1 cellular context compared by ENCODE assay signal in the genomic region with DNA sequence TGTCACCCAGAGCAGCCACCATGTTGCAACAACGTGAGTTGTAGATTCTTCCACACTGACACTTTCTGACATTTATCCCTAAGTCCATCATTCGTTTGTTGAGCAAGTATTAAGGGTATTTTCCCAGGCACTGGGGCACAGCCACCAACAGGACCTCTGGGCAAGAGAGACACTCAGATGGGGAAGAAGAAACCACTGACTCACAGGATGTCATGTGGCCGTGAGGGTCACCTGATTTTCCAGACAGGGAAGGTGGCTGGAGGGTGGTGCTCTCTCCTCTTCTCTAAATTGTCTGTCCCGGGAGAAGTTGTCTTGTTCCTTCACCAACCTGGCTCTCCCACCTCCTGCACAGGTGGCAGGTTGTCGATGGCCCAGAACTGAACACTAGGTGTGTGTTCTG.
A peak's percentile ranks its signal among the peaks of the same experiment; 100 is the strongest.
TF ChIP-seq lines count a peak whose summit lies in the region.

No MANE protein-coding gene starts in this region.

TF ChIP-seq in K562, 482 proteins besides CTCF, POLR2A, EP300 and RAD21:
- TF ChIP-seq, protein P1, sequence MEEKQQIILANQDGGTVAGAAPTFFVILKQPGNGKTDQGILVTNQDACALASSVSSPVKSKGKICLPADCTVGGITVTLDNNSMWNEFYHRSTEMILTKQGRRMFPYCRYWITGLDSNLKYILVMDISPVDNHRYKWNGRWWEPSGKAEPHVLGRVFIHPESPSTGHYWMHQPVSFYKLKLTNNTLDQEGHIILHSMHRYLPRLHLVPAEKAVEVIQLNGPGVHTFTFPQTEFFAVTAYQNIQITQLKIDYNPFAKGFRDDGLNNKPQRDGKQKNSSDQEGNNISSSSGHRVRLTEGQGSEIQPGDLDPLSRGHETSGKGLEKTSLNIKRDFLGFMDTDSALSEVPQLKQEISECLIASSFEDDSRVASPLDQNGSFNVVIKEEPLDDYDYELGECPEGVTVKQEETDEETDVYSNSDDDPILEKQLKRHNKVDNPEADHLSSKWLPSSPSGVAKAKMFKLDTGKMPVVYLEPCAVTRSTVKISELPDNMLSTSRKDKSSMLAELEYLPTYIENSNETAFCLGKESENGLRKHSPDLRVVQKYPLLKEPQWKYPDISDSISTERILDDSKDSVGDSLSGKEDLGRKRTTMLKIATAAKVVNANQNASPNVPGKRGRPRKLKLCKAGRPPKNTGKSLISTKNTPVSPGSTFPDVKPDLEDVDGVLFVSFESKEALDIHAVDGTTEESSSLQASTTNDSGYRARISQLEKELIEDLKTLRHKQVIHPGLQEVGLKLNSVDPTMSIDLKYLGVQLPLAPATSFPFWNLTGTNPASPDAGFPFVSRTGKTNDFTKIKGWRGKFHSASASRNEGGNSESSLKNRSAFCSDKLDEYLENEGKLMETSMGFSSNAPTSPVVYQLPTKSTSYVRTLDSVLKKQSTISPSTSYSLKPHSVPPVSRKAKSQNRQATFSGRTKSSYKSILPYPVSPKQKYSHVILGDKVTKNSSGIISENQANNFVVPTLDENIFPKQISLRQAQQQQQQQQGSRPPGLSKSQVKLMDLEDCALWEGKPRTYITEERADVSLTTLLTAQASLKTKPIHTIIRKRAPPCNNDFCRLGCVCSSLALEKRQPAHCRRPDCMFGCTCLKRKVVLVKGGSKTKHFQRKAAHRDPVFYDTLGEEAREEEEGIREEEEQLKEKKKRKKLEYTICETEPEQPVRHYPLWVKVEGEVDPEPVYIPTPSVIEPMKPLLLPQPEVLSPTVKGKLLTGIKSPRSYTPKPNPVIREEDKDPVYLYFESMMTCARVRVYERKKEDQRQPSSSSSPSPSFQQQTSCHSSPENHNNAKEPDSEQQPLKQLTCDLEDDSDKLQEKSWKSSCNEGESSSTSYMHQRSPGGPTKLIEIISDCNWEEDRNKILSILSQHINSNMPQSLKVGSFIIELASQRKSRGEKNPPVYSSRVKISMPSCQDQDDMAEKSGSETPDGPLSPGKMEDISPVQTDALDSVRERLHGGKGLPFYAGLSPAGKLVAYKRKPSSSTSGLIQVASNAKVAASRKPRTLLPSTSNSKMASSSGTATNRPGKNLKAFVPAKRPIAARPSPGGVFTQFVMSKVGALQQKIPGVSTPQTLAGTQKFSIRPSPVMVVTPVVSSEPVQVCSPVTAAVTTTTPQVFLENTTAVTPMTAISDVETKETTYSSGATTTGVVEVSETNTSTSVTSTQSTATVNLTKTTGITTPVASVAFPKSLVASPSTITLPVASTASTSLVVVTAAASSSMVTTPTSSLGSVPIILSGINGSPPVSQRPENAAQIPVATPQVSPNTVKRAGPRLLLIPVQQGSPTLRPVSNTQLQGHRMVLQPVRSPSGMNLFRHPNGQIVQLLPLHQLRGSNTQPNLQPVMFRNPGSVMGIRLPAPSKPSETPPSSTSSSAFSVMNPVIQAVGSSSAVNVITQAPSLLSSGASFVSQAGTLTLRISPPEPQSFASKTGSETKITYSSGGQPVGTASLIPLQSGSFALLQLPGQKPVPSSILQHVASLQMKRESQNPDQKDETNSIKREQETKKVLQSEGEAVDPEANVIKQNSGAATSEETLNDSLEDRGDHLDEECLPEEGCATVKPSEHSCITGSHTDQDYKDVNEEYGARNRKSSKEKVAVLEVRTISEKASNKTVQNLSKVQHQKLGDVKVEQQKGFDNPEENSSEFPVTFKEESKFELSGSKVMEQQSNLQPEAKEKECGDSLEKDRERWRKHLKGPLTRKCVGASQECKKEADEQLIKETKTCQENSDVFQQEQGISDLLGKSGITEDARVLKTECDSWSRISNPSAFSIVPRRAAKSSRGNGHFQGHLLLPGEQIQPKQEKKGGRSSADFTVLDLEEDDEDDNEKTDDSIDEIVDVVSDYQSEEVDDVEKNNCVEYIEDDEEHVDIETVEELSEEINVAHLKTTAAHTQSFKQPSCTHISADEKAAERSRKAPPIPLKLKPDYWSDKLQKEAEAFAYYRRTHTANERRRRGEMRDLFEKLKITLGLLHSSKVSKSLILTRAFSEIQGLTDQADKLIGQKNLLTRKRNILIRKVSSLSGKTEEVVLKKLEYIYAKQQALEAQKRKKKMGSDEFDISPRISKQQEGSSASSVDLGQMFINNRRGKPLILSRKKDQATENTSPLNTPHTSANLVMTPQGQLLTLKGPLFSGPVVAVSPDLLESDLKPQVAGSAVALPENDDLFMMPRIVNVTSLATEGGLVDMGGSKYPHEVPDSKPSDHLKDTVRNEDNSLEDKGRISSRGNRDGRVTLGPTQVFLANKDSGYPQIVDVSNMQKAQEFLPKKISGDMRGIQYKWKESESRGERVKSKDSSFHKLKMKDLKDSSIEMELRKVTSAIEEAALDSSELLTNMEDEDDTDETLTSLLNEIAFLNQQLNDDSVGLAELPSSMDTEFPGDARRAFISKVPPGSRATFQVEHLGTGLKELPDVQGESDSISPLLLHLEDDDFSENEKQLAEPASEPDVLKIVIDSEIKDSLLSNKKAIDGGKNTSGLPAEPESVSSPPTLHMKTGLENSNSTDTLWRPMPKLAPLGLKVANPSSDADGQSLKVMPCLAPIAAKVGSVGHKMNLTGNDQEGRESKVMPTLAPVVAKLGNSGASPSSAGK (IDR thresholded peaks at IDR 0.05) = no peak
- TF ChIP-seq, protein P2, sequence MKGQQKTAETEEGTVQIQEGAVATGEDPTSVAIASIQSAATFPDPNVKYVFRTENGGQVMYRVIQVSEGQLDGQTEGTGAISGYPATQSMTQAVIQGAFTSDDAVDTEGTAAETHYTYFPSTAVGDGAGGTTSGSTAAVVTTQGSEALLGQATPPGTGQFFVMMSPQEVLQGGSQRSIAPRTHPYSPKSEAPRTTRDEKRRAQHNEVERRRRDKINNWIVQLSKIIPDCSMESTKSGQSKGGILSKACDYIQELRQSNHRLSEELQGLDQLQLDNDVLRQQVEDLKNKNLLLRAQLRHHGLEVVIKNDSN (CRISPR knock-in tag; IDR thresholded peaks at IDR 0.05) = peak; percentile 62
- TF ChIP-seq, protein P3, sequence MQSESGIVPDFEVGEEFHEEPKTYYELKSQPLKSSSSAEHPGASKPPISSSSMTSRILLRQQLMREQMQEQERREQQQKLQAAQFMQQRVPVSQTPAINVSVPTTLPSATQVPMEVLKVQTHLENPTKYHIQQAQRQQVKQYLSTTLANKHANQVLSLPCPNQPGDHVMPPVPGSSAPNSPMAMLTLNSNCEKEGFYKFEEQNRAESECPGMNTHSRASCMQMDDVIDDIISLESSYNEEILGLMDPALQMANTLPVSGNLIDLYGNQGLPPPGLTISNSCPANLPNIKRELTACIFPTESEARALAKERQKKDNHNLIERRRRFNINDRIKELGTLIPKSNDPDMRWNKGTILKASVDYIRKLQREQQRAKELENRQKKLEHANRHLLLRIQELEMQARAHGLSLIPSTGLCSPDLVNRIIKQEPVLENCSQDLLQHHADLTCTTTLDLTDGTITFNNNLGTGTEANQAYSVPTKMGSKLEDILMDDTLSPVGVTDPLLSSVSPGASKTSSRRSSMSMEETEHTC (IDR thresholded peaks at IDR 0.05) = no peak
- TF ChIP-seq, protein P4, sequence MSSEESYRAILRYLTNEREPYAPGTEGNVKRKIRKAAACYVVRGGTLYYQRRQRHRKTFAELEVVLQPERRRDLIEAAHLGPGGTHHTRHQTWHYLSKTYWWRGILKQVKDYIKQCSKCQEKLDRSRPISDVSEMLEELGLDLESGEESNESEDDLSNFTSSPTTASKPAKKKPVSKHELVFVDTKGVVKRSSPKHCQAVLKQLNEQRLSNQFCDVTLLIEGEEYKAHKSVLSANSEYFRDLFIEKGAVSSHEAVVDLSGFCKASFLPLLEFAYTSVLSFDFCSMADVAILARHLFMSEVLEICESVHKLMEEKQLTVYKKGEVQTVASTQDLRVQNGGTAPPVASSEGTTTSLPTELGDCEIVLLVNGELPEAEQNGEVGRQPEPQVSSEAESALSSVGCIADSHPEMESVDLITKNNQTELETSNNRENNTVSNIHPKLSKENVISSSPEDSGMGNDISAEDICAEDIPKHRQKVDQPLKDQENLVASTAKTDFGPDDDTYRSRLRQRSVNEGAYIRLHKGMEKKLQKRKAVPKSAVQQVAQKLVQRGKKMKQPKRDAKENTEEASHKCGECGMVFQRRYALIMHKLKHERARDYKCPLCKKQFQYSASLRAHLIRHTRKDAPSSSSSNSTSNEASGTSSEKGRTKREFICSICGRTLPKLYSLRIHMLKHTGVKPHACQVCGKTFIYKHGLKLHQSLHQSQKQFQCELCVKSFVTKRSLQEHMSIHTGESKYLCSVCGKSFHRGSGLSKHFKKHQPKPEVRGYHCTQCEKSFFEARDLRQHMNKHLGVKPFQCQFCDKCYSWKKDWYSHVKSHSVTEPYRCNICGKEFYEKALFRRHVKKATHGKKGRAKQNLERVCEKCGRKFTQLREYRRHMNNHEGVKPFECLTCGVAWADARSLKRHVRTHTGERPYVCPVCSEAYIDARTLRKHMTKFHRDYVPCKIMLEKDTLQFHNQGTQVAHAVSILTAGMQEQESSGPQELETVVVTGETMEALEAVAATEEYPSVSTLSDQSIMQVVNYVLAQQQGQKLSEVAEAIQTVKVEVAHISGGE (CRISPR knock-in tag; IDR thresholded peaks at IDR 0.05) = peak in 1 of 3 experiments; percentile 45; a peak in 1 of 6 replicates
- TF ChIP-seq FOSL1 (tag; conservative IDR thresholded peaks at IDR 0.05) = peak; percentile 70
- TF ChIP-seq MECOM (CRISPR knock-in tag; IDR thresholded peaks at IDR 0.05) = no peak
- peak; percentile 60; the same call in 1 of the 2 replicates for TF ChIP-seq RAD51 (IDR thresholded peaks at IDR 0.05; ENCODE audit: borderline replicate concordance, low read depth)
- no peak for TF ChIP-seq ARHGAP35 (IDR thresholded peaks at IDR 0.05; ENCODE audit: partially characterized antibody)
- TF ChIP-seq, protein P5, sequence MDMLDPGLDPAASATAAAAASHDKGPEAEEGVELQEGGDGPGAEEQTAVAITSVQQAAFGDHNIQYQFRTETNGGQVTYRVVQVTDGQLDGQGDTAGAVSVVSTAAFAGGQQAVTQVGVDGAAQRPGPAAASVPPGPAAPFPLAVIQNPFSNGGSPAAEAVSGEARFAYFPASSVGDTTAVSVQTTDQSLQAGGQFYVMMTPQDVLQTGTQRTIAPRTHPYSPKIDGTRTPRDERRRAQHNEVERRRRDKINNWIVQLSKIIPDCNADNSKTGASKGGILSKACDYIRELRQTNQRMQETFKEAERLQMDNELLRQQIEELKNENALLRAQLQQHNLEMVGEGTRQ (CRISPR knock-in tag; IDR thresholded peaks at IDR 0.05) = 0 out of 2 replicates have a peak, but pooled peaks have one; percentile 29
